Comparison of ENCODE assay signal across 2 cellular contexts in the genomic region with DNA sequence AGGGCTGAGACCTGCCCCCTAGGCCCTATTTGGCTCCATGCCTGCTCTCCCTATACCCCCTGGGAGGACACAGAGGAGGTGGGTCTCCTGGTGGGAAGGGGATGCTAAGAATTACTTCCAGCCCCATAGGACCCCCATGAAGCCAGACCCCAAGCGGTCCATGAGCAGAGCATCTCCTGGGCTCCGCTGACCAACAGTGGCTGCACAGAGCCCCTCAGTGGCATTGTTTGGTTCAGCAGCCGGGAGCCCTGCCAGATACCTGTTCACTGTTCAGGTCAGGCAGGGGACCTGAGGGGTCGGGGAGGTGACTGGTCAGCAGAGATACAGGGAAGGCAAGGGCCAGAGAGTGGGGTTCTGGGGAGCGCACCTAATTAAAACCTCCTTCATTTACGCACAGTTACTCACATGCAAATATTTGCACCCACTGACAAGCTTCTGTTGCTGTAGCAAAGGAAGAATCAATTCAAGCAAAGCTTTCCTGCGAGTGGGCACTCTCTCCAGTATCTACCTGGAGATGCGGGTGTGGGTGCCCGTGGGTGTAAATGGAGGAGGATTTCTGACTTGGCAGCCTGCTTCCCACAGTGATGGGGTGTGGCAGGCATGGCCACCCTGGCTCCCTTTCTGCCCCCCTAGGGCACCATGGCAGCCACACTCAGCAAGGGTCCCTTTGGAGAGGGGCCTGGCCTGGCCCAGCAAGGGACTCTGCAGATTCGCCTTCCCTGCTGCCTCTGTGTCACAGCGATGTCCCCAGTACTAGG.
TF ChIP-seq lines count a peak whose summit lies in the region.

No MANE protein-coding gene starts in this region.

TF ChIP-seq in HEK293, 187 proteins besides CTCF, POLR2A, EP300 and RAD21:
- TF ChIP-seq ZNF654 (tag by site-specific recombination; IDR thresholded peaks at IDR 0.05; ENCODE audit: low read depth) (peak; percentile 23; the same call in 1 of the 2 replicates), ZIC2 (tag by site-specific recombination; IDR thresholded peaks at IDR 0.05) (peak; percentile 85), ZNF692 (tag by site-specific recombination; IDR thresholded peaks at IDR 0.05) (no peak), EGR2 (tag by site-specific recombination; IDR thresholded peaks at IDR 0.05; ENCODE audit: low read depth) (peak; percentile 59), ZFHX2 (tag by site-specific recombination; conservative IDR thresholded peaks at IDR 0.05) (peak; percentile 53), GLIS1 (tag by site-specific recombination; IDR thresholded peaks at IDR 0.05) (peak; percentile 97)
- TF ChIP-seq, protein P1, sequence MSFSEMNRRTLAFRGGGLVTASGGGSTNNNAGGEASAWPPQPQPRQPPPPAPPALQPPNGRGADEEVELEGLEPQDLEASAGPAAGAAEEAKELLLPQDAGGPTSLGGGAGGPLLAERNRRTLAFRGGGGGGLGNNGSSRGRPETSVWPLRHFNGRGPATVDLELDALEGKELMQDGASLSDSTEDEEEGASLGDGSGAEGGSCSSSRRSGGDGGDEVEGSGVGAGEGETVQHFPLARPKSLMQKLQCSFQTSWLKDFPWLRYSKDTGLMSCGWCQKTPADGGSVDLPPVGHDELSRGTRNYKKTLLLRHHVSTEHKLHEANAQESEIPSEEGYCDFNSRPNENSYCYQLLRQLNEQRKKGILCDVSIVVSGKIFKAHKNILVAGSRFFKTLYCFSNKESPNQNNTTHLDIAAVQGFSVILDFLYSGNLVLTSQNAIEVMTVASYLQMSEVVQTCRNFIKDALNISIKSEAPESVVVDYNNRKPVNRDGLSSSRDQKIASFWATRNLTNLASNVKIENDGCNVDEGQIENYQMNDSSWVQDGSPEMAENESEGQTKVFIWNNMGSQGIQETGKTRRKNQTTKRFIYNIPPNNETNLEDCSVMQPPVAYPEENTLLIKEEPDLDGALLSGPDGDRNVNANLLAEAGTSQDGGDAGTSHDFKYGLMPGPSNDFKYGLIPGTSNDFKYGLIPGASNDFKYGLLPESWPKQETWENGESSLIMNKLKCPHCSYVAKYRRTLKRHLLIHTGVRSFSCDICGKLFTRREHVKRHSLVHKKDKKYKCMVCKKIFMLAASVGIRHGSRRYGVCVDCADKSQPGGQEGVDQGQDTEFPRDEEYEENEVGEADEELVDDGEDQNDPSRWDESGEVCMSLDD (tag by site-specific recombination; IDR thresholded peaks at IDR 0.05), result no peak

TF ChIP-seq in H1, 55 proteins besides CTCF, POLR2A, EP300 and RAD21:
- TF ChIP-seq SUZ12 (IDR thresholded peaks at IDR 0.05; ENCODE audit: low read length), result no peak
- no peak for TF ChIP-seq JUN (IDR thresholded peaks at IDR 0.05; ENCODE audit: low read depth, low read length)
- TF ChIP-seq TAF1 (IDR thresholded peaks at IDR 0.05; ENCODE audit: low read depth, low read length), result no peak
